1 cellular context compared by ENCODE assay signal in genomic region chr6:161607696-161608297, GRCh38.
TF ChIP-seq lines count a peak whose summit lies in the region.

No MANE protein-coding gene starts in this region.

TF ChIP-seq in H1, 55 proteins besides CTCF, POLR2A, EP300 and RAD21:
- no peak for TF ChIP-seq GABPA (IDR thresholded peaks at IDR 0.05; ENCODE audit: borderline replicate concordance, insufficient read depth, low read length)
- TF ChIP-seq PHF8 (conservative IDR thresholded peaks at IDR 0.05; ENCODE audit: low read depth, low read length), result no peak
- no peak for TF ChIP-seq NRF1 (IDR thresholded peaks at IDR 0.05; ENCODE audit: low read depth, low read length)
- TF ChIP-seq SP2 (IDR thresholded peaks at IDR 0.05; ENCODE audit: low read length), result 0 out of 2 replicates have a peak, but pooled peaks have one; percentile 10
